Comparison of ENCODE assay signal across 19 cellular contexts in genomic region chr6:62623851-62624532, GRCh38.
DNase-seq lines count a peak whose midpoint lies in the region; ATAC-seq and TF ChIP-seq lines count a peak whose summit lies in the region.
"Had no signal": no experiment of that assay in that cellular context is flagged by ENCODE, and none has a peak within 500 bp of the region (broad histone marks: within the 10 kb centered on the region; RNA-seq: fewer than 3 reads in every experiment).

No MANE protein-coding gene starts in this region.

- ATAC-seq in mucosa of descending colon (peak; percentile 94), HG03139 (IDR thresholded peaks at IDR 0.05; ENCODE audit: unreplicated experiment) (no peak)
- no peak for ATAC-seq in activated naive CD4-positive, alpha-beta T cell treated with anti-CD3 and anti-CD28 coated beads, Interleukin-2, amount 50 U/mL, for 72 hours

- H3K9ac ChIP-seq in colonic mucosa (ENCODE audit: low read depth in 2 of 2, low read length in 2 of 2) = no peak overlapping the region

- no peaks in the 10 kb centered on the region for H3K27me3 Mint-ChIP-seq in Caco-2 (ENCODE audit: insufficient read depth, unreplicated experiment)
- H3K27me3 Mint-ChIP-seq: IgD-negative memory B cell had no signal

- no TSS peak for BruUV-seq in Caco-2 (replicated peaks; lab: Mats Ljungman, UMichigan)

- no peak for TF ChIP-seq CTCF in Caco-2 (IDR thresholded peaks at IDR 0.05; ENCODE audit: insufficient read depth in 1 of 2, low read depth in 1 of 2, low read length in 1 of 2, severe bottlenecking in 1 of 2, unreplicated experiment in 1 of 2)
- no peak for TF ChIP-seq CTCF in LNCaP clone FGC (IDR thresholded peaks at IDR 0.05; ENCODE audit: control insufficient read depth, extremely low read depth, insufficient read depth)
- TF ChIP-seq CTCF in colonic mucosa (IDR thresholded peaks at IDR 0.05) = no peak
- no peak for TF ChIP-seq CTCF in mucosa of descending colon (IDR thresholded peaks at IDR 0.05)

- peaks cover 8% of the 10 kb centered on the region for H3K9me3 Mint-ChIP-seq in Caco-2 (ENCODE audit: unreplicated experiment)
- H3K9me3 Mint-ChIP-seq in activated naive CD4-positive, alpha-beta T cell treated with anti-CD3 and anti-CD28 coated beads, Interleukin-2, amount 50 U/mL, for 72 hours = peaks cover 0 to 14% of the 10 kb centered on the region in 2 donors
- H3K9me3 Mint-ChIP-seq: IgD-negative memory B cell had no signal

- H3K36me3 ChIP-seq in Caco-2 (ENCODE audit: control insufficient read depth, insufficient read depth, low read length) (no peaks in the 10 kb centered on the region), colonic mucosa (no peaks in the 10 kb centered on the region), mucosa of descending colon (ENCODE audit: low read depth) (no peaks in the 10 kb centered on the region)

- CTCF ChIA-PET in Caco-2 (lab: Charles Lee) = interaction anchor here (0.6 to 0.7 kb wide), 2 partner anchors 504 to 697 kb away, joined by 3 read pairs; no protein-coding TSS in a partner anchor

- peaks cover 7% of the 10 kb centered on the region for H3K4me1 Mint-ChIP-seq in Caco-2 (ENCODE audit: low read depth, unreplicated experiment)
- H3K4me1 Mint-ChIP-seq: IgD-negative memory B cell had no signal

- H3K9me3 ChIP-seq in Caco-2 (no peaks in the 10 kb centered on the region), colonic mucosa (no peaks in the 10 kb centered on the region), mucosa of descending colon (no peaks in the 10 kb centered on the region)

- no peaks in the 10 kb centered on the region for H3K36me3 Mint-ChIP-seq in Caco-2 (ENCODE audit: insufficient read depth, unreplicated experiment)
- H3K36me3 Mint-ChIP-seq in activated naive CD4-positive, alpha-beta T cell treated with anti-CD3 and anti-CD28 coated beads, Interleukin-2, amount 50 U/mL, for 72 hours = no peaks in the 10 kb centered on the region
- H3K36me3 Mint-ChIP-seq: IgD-negative memory B cell had no signal

- H3K4me1 ChIP-seq in Caco-2 (peaks cover 7% of the 10 kb centered on the region), colonic mucosa (no peaks in the 10 kb centered on the region), mucosa of descending colon (ENCODE audit: low read depth) (no peaks in the 10 kb centered on the region)

- intact Hi-C loops in Caco-2 (cut with micrococcal nuclease; ENCODE audit: unreplicated experiment) (no loop called here), colonic mucosa (cut with DNase I) (no loop called here), mucosa of descending colon (cut with DNase I, micrococcal nuclease) (no loop called here)

- no peaks in the 10 kb centered on the region for H3K27me3 ChIP-seq in Caco-2 (replicated peaks; ENCODE audit: control insufficient read depth, insufficient read depth, low read length)
- H3K27me3 ChIP-seq in colonic mucosa = no peaks in the 10 kb centered on the region

- peak overlapping the region; percentile 48 for H3K27ac Mint-ChIP-seq in Caco-2 (ENCODE audit: unreplicated experiment)
- no peak overlapping the region for H3K27ac Mint-ChIP-seq in activated naive CD4-positive, alpha-beta T cell treated with anti-CD3 and anti-CD28 coated beads, Interleukin-2, amount 50 U/mL, for 72 hours
- H3K27ac Mint-ChIP-seq: HFFc6, IgD-negative memory B cell had no signal

- DNase-seq in Caco-2 (peak in 1 of 2 experiments; percentile 20), LNCaP clone FGC (ENCODE audit: low read depth) (peak; percentile 48), colonic mucosa (no peak), mucosa of descending colon (no peak), NCI-H1417 (lab: John Stamatoyannopoulos, UW) (no peak)
- DNase-seq in activated T-cell treated with anti-CD3 and anti-CD28 coated beads, Interleukin-2, amount 50 U/mL, for 48 hours = no peak
- no peak for DNase-seq in activated naive CD4-positive, alpha-beta T cell treated with anti-CD3 and anti-CD28 coated beads, Interleukin-2, amount 50 U/mL, for 72 hours (ENCODE audit: low spot score in 2 of 2)
- DNase-seq: COR-L47, DMS153, HFFc6, Kasumi-1, NCI-H1417 treated with DMSO at 0.1 percent for 48 hours, NCI-H2029, NCI-H2171 treated with DMSO at 0.1 percent for 48 hours, NCI-H510A treated with DMSO at 0.1 percent for 48 hours, NCI-H82, PC-9 had no signal

- H3K4me3 Mint-ChIP-seq in Caco-2 (ENCODE audit: unreplicated experiment) = no peak overlapping the region
- H3K4me3 Mint-ChIP-seq: HFFc6, IgD-negative memory B cell had no signal

- H3K4me3 ChIP-seq in Caco-2 (ENCODE audit: low read depth, low read length) (no peak overlapping the region), LNCaP clone FGC (ENCODE audit: low read depth, low read length) (no peak overlapping the region), colonic mucosa (no peak overlapping the region), mucosa of descending colon (no peak overlapping the region)
- H3K4me3 ChIP-seq: PC-9 had no signal

- POLR2A ChIA-PET in Caco-2 (lab: Charles Lee) = no interaction called here

- H3K27ac ChIP-seq in colonic mucosa = peak overlapping the region; percentile 17
- H3K27ac ChIP-seq: PC-9 had no signal
